In the genomic region with DNA sequence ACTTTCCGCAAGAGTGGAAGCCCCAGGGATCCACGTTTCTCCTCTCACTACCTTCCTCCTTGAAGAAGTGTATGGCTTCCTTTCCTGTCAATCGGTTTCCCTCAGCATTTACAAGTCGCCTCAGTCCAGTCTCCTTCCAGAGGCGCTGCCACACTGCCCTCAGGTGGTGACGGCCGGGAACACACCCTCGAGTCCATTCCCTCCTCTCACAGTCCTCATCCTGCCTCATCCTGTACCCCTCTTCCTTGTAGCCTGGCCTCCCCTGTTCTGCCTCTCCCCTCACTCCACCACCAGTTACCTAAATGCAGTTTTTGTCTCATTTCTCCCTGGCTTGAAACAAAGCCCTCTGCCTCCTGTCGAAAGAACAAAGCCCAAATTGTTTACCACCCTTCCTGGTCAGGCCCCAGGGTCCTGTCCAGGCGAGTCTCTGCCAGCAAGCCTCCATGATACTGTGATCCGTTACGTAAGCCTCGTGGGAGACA, we compare ENCODE assay signal across 9 cellular contexts. TPM values are rescaled to one million over a fixed set of nuclear protein-coding genes. Genes with fewer than 3 reads are reported as not detected.
A peak's percentile ranks its signal among the peaks of the same experiment; 100 is the strongest.
DNase-seq lines count a peak whose midpoint lies in the region; ATAC-seq and TF ChIP-seq lines count a peak whose summit lies in the region.
"Had no signal": no experiment of that assay in that cellular context is flagged by ENCODE, and none has a peak within 500 bp of the region (broad histone marks: within the 10 kb centered on the region; RNA-seq: fewer than 3 reads in every experiment).

No MANE protein-coding gene starts in this region.

- no peak for ATAC-seq in HG03025 (IDR thresholded peaks at IDR 0.05; ENCODE audit: low FRiP score, unreplicated experiment)

- H3K4me3 ChIP-seq in brain microvascular endothelial cell (ENCODE audit: low read depth, low read length) = no peak overlapping the region

- peak; percentile 97 for TF ChIP-seq CTCF in HFFc6 (IDR thresholded peaks at IDR 0.05)
- TF ChIP-seq CTCF in VCaP (conservative IDR thresholded peaks at IDR 0.05) = peak; percentile 96
- peak; percentile 98 for TF ChIP-seq CTCF in brain microvascular endothelial cell (IDR thresholded peaks at IDR 0.05; ENCODE audit: low read depth, low read length, missing control alignments)

- no peaks in the 10 kb centered on the region for H3K27me3 ChIP-seq in brain microvascular endothelial cell (replicated peaks)

- peak overlapping the region; percentile 84 for H3K27ac Mint-ChIP-seq in HFFc6

- peak overlapping the region; percentile 35; the same call in 1 of the 2 replicates for H3K27ac ChIP-seq in VCaP
- no peak overlapping the region for H3K27ac ChIP-seq in brain microvascular endothelial cell

- H3K4me1 Mint-ChIP-seq in HFFc6 (ENCODE audit: low read depth) = peaks cover 18% of the 10 kb centered on the region

- H3K27me3 Mint-ChIP-seq in HFFc6 (ENCODE audit: insufficient read depth) = peaks cover 4% of the 10 kb centered on the region; the same call in 1 of the 2 replicates

- no peaks in the 10 kb centered on the region for H3K9me3 Mint-ChIP-seq in HFFc6

- in situ Hi-C loops in brain microvascular endothelial cell (cut with HindIII; ENCODE audit: low pct_ligation_motif_present, low sequenced_read_pairs) = no loop called here

- H3K36me3 ChIP-seq in brain microvascular endothelial cell (replicated peaks) = no peaks in the 10 kb centered on the region

- DNase-seq in COLO829 (ENCODE audit: low spot score) (peak; percentile 61), HFFc6 (peak; percentile 77), NCI-H2227 (lab: John Stamatoyannopoulos, UW; ENCODE audit: unreplicated experiment) (peak; percentile 89), brain microvascular endothelial cell (peak; percentile 86), inferior parietal cortex (ENCODE audit: extremely low spot score) (peak; percentile 89)
- DNase-seq in stimulated activated CD4-positive, alpha-beta T cell treated with anti-CD3 and anti-CD28 coated beads, Interleukin-12 subunit alpha, Interleukin-12 subunit beta, amount 100 ng/mL, for 48 hours (ENCODE audit: low read depth in 2 of 3, low spot score in 1 of 3) = peak; percentile 86 to 97 (median 88)

- no peaks in the 10 kb centered on the region for H3K36me3 Mint-ChIP-seq in HFFc6 (ENCODE audit: low read depth)

- H3K4me3 Mint-ChIP-seq in HFFc6 = peak overlapping the region; percentile 5; the same call in 1 of the 2 replicates

RNA-seq across cellular contexts. Expression of a gene that starts 23.2 kb away (rescaled TPM):
- total RNA-seq in HFFc6 (2021; fragmentation: NEBNext Ultra II Directional; extraction: Animal tissue kit (Norgen Biotek cat#: 25700)) = 10 to 100 TPM; 44.6 to 58.7 (median 49.6) TPM

RNA-seq across cellular contexts. Expression of a gene that starts 29.4 kb away (rescaled TPM):
- total RNA-seq in HFFc6 (2021; fragmentation: NEBNext Ultra II Directional; extraction: Animal tissue kit (Norgen Biotek cat#: 25700)) = 10 to 100 TPM in 1 of 6 experiments, 1 to 10 TPM in 5; 6.0 to 11.0 (median 7.2) TPM
- total RNA-seq: T-helper 1 cell treated with Interleukin-12 subunit alpha and Interleukin-12 subunit beta and Interleukin-4 antibody, amounts not matched to agents 30 ng/mL and 1 ng/mL, for 36 hours had no signal

RNA-seq across cellular contexts. Expression of a gene that starts 35.2 kb away (rescaled TPM):
- total RNA-seq in HFFc6 (2021; fragmentation: NEBNext Ultra II Directional; extraction: Animal tissue kit (Norgen Biotek cat#: 25700)) = 10 to 100 TPM; 24.1 to 26.5 (median 25.1) TPM

RNA-seq across cellular contexts. Expression of a gene that starts 43.3 kb away (rescaled TPM):
- total RNA-seq in HFFc6 (2021; fragmentation: NEBNext Ultra II Directional; extraction: Animal tissue kit (Norgen Biotek cat#: 25700)) = 10 to 100 TPM; 74.1 to 96.1 (median 88.4) TPM
